22 cellular contexts compared by ENCODE assay signal in the genomic region with DNA sequence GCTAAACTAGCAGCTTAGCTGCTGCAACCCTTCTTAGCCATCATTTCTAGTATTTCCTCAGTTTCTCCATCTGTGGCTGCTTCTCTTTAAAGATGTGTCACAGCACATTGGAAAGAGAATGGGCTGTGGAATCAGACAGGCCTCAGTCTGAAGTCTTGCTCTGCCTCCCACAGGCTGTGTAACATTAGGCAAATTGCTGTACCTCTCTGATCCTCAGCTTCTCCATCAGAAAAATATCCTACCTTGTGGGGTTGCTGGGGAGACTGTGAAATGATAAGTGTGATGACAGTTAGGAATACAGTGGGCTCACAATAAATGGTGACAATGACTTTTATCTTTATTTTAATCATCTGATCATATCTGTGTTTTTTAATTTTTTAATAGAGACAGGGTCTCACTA. TPM values are rescaled to one million over a fixed set of nuclear protein-coding genes. Genes with fewer than 3 reads are reported as not detected.
A peak's percentile ranks its signal among the peaks of the same experiment; 100 is the strongest.
DNase-seq lines count a peak whose midpoint lies in the region; ATAC-seq and TF ChIP-seq lines count a peak whose summit lies in the region.
"Had no signal": no experiment of that assay in that cellular context is flagged by ENCODE, and none has a peak within 500 bp of the region (broad histone marks: within the 10 kb centered on the region; RNA-seq: fewer than 3 reads in every experiment).

No MANE protein-coding gene starts in this region.

- DNase-seq in stimulated activated naive CD8-positive, alpha-beta T cell treated with anti-CD3 and anti-CD28 coated beads, Interleukin-15, amount 100 ng/mL, for 72 hours, result no peak
- no peak for DNase-seq in stimulated activated naive CD8-positive, alpha-beta T cell treated with anti-CD3 and anti-CD28 coated beads, Interleukin-15, Interleukin-2, amounts not matched to agents 100 U/mL and 50 U/mL, for 24 hours
- DNase-seq in mesenchymal stem cell (no peak), right atrium auricular region (ENCODE audit: low spot score) (no peak), glomerular visceral epithelial cell (ENCODE audit: extremely low spot score) (no peak), Right ventricle myocardium superior (no peak)
- DNase-seq: 8988T; ACHN; AML-193; BE2C; Caco-2; CD8-positive, alpha-beta T cell; DMS79; EL; GDM1 had no signal

- H3K23ac ChIP-seq in mesenchymal stem cell (ENCODE audit: low read length in 2 of 2), result no peak overlapping the region

- no peak overlapping the region for H3K9ac ChIP-seq in mesenchymal stem cell (ENCODE audit: low read length)
- H3K9ac ChIP-seq: BLaER1 treated with 17β-estradiol and CSF1 and Interleukin-3, amounts not matched to agents 10 nM and 100 nM had no signal

- H3K79me1 ChIP-seq in mesenchymal stem cell (replicated peaks; ENCODE audit: low read length, poor library complexity, severe bottlenecking), result no peaks in the 10 kb centered on the region

- H3K4ac ChIP-seq in mesenchymal stem cell (ENCODE audit: low read depth in 1 of 2, low read length in 2 of 2), result no peak overlapping the region

- no peak overlapping the region for H3K14ac ChIP-seq in mesenchymal stem cell (ENCODE audit: low read length in 2 of 2)

- TF ChIP-seq CTCF in right atrium auricular region (IDR thresholded peaks at IDR 0.05), result no peak

- H3K9me3 ChIP-seq in mesenchymal stem cell (ENCODE audit: control insufficient read depth, low read length) (no peaks in the 10 kb centered on the region), right atrium auricular region (no peaks in the 10 kb centered on the region)
- H3K9me3 ChIP-seq: A549; BE2C; BLaER1 treated with 17β-estradiol and CSF1 and Interleukin-3, amounts not matched to agents 10 nM and 100 nM; Caco-2 had no signal

- H3K36me3 ChIP-seq in mesenchymal stem cell (ENCODE audit: control insufficient read depth in 1 of 2, insufficient read depth in 2 of 2, low read depth in 1 of 2, low read length in 2 of 2), result peaks cover 0 to 2% of the 10 kb centered on the region in 2 experiments
- H3K36me3 ChIP-seq in right atrium auricular region, result no peaks in the 10 kb centered on the region
- H3K36me3 ChIP-seq: BLaER1 treated with 17β-estradiol and CSF1 and Interleukin-3, amounts not matched to agents 10 nM and 100 nM had no signal

- intact Hi-C loops in Right ventricle myocardium superior (cut with DNase I), result no loop called here

- no peak overlapping the region for H2AK5ac ChIP-seq in mesenchymal stem cell (ENCODE audit: low read length, severe bottlenecking)

- no peak for ATAC-seq in stimulated activated naive CD8-positive, alpha-beta T cell treated with anti-CD3 and anti-CD28 coated beads, Interleukin-15, amount 100 ng/mL, for 72 hours
- ATAC-seq in stimulated activated naive CD8-positive, alpha-beta T cell treated with anti-CD3 and anti-CD28 coated beads, Interleukin-15, Interleukin-2, amounts not matched to agents 100 U/mL and 50 U/mL, for 24 hours, result no peak
- no peak for ATAC-seq in activated T-helper 17 cell treated with anti-CD3 and anti-CD28 coated beads, Interleukin-2, amount 50 U/mL, for 72 hours (replicated peaks)
- ATAC-seq in Right ventricle myocardium superior (ENCODE audit: poor library complexity), result no peak
- ATAC-seq: A549; CD8-positive, alpha-beta T cell; GM12878; GM23338; HCT116 had no signal

- no peak overlapping the region for H3K18ac ChIP-seq in mesenchymal stem cell (ENCODE audit: low read depth in 1 of 2, low read length in 2 of 2)

- H3K4me3 ChIP-seq in mesenchymal stem cell (ENCODE audit: insufficient read depth in 1 of 2, low read depth in 1 of 2, low read length in 2 of 2) (no peak overlapping the region), right atrium auricular region (no peak overlapping the region)
- H3K4me3 ChIP-seq: A549; BLaER1 treated with 17β-estradiol and CSF1 and Interleukin-3, amounts not matched to agents 10 nM and 100 nM; GM12878; GM23338 had no signal

- H3K27ac ChIP-seq in mesenchymal stem cell (ENCODE audit: low read length, poor library complexity, severe bottlenecking) (no peak overlapping the region), right atrium auricular region (no peak overlapping the region)
- H3K27ac ChIP-seq: A549; BLaER1 treated with 17β-estradiol and CSF1 and Interleukin-3, amounts not matched to agents 10 nM and 100 nM had no signal

- H3K36me3 Mint-ChIP-seq in activated T-helper 17 cell treated with anti-CD3 and anti-CD28 coated beads, Interleukin-2, amount 50 U/mL, for 72 hours (ENCODE audit: low read depth), result peaks cover 6% of the 10 kb centered on the region

- no peak overlapping the region for H2BK12ac ChIP-seq in mesenchymal stem cell (ENCODE audit: low read length in 2 of 2)

- H3K27me3 Mint-ChIP-seq in stimulated activated naive CD8-positive, alpha-beta T cell treated with anti-CD3 and anti-CD28 coated beads, Interleukin-15, amount 100 ng/mL, for 72 hours, result no peaks in the 10 kb centered on the region
- H3K27me3 Mint-ChIP-seq in activated T-helper 17 cell treated with anti-CD3 and anti-CD28 coated beads, Interleukin-2, amount 50 U/mL, for 72 hours, result no peaks in the 10 kb centered on the region

- H2BK5ac ChIP-seq in mesenchymal stem cell (ENCODE audit: low read depth, low read length, poor library complexity, severe bottlenecking), result no peak overlapping the region

- no peak overlapping the region for H2BK120ac ChIP-seq in mesenchymal stem cell (ENCODE audit: low read depth, low read length)

- no peak overlapping the region for H3K4me2 ChIP-seq in mesenchymal stem cell (ENCODE audit: low read length, poor library complexity, severe bottlenecking)
- H3K4me2 ChIP-seq: A549; BLaER1 treated with 17β-estradiol and CSF1 and Interleukin-3, amounts not matched to agents 10 nM and 100 nM; GM23338 had no signal

- H3K4me1 Mint-ChIP-seq in stimulated activated naive CD8-positive, alpha-beta T cell treated with anti-CD3 and anti-CD28 coated beads, Interleukin-15, amount 100 ng/mL, for 72 hours, result peaks cover 9% of the 10 kb centered on the region
- no peaks in the 10 kb centered on the region for H3K4me1 Mint-ChIP-seq in activated T-helper 17 cell treated with anti-CD3 and anti-CD28 coated beads, Interleukin-2, amount 50 U/mL, for 72 hours

- no peak overlapping the region for H3K4me3 Mint-ChIP-seq in stimulated activated naive CD8-positive, alpha-beta T cell treated with anti-CD3 and anti-CD28 coated beads, Interleukin-15, amount 100 ng/mL, for 72 hours
- no peak overlapping the region for H3K4me3 Mint-ChIP-seq in activated T-helper 17 cell treated with anti-CD3 and anti-CD28 coated beads, Interleukin-2, amount 50 U/mL, for 72 hours
- H3K4me3 Mint-ChIP-seq: CD8-positive, alpha-beta T cell; GM23338; H9 had no signal

- peak overlapping the region; percentile 5 for H4K8ac ChIP-seq in mesenchymal stem cell (ENCODE audit: low read length)

- H3K4me1 ChIP-seq in mesenchymal stem cell (ENCODE audit: control insufficient read depth, insufficient read depth, low read depth, low read length) (peaks cover 1% of the 10 kb centered on the region), right atrium auricular region (no peaks in the 10 kb centered on the region)
- H3K4me1 ChIP-seq: A549, BE2C, Caco-2 had no signal

- H3K27ac Mint-ChIP-seq in stimulated activated naive CD8-positive, alpha-beta T cell treated with anti-CD3 and anti-CD28 coated beads, Interleukin-15, amount 100 ng/mL, for 72 hours, result peak overlapping the region; percentile 45 to 46
- peak overlapping the region; percentile 0 for H3K27ac Mint-ChIP-seq in activated T-helper 17 cell treated with anti-CD3 and anti-CD28 coated beads, Interleukin-2, amount 50 U/mL, for 72 hours
- H3K27ac Mint-ChIP-seq: CD8-positive, alpha-beta T cell; GM23338; H9 had no signal

- no peak overlapping the region for H4K91ac ChIP-seq in mesenchymal stem cell (ENCODE audit: low read length)

- H2AFZ ChIP-seq in mesenchymal stem cell (ENCODE audit: low read depth, low read length), result no peak overlapping the region
- H2AFZ ChIP-seq: GM23338 had no signal

- no peak overlapping the region for H2BK15ac ChIP-seq in mesenchymal stem cell (ENCODE audit: low read depth, poor library complexity, severe bottlenecking)

- peaks cover 0 to 23% of the 10 kb centered on the region in 2 experiments for H3K27me3 ChIP-seq in mesenchymal stem cell (ENCODE audit: control insufficient read depth in 1 of 2, insufficient read depth in 1 of 2, low read length in 2 of 2)
- H3K27me3 ChIP-seq in right atrium auricular region, result no peaks in the 10 kb centered on the region
- H3K27me3 ChIP-seq: BE2C; BLaER1 treated with 17β-estradiol and CSF1 and Interleukin-3, amounts not matched to agents 10 nM and 100 nM had no signal

- no peaks in the 10 kb centered on the region for H3K9me3 Mint-ChIP-seq in stimulated activated naive CD8-positive, alpha-beta T cell treated with anti-CD3 and anti-CD28 coated beads, Interleukin-15, amount 100 ng/mL, for 72 hours
- H3K9me3 Mint-ChIP-seq in activated T-helper 17 cell treated with anti-CD3 and anti-CD28 coated beads, Interleukin-2, amount 50 U/mL, for 72 hours, result no peaks in the 10 kb centered on the region
- H3K9me3 Mint-ChIP-seq: CD8-positive, alpha-beta T cell; GM23338; H9 had no signal

RNA-seq across cellular contexts. Expression of a gene that starts 17.5 kb away (rescaled TPM):
- 10 to 100 TPM; 43.4 to 57.8 TPM for total RNA-seq in activated T-helper 17 cell treated with anti-CD3 and anti-CD28 coated beads, Interleukin-2, amount 50 U/mL, for 72 hours
- 8.1 TPM for polyA plus RNA-seq in mesenchymal stem cell (2013, experiment 1 of 2)
- 8.1 TPM for polyA plus RNA-seq in mesenchymal stem cell (2013, experiment 2 of 2)
- total RNA-seq in right atrium auricular region, result 1 to 10 TPM; 1.8 to 2.0 TPM
- total RNA-seq in Right ventricle myocardium superior, result 4.9 TPM

RNA-seq across cellular contexts. Expression of a gene that starts 55.9 kb away (rescaled TPM):
- 10 to 100 TPM in 1 of 2 donors, 1 to 10 TPM in 1; 9.9 to 18.2 TPM for total RNA-seq in activated T-helper 17 cell treated with anti-CD3 and anti-CD28 coated beads, Interleukin-2, amount 50 U/mL, for 72 hours
- 2.3 TPM for polyA plus RNA-seq in mesenchymal stem cell (2013, experiment 1 of 2)
- polyA plus RNA-seq in mesenchymal stem cell (2013, experiment 2 of 2), result 2.3 TPM
- total RNA-seq in right atrium auricular region (under 1 TPM; 0.39 to 0.44 TPM), Right ventricle myocardium superior (0.30 TPM)
